18 cellular contexts compared by ENCODE assay signal in the genomic region with DNA sequence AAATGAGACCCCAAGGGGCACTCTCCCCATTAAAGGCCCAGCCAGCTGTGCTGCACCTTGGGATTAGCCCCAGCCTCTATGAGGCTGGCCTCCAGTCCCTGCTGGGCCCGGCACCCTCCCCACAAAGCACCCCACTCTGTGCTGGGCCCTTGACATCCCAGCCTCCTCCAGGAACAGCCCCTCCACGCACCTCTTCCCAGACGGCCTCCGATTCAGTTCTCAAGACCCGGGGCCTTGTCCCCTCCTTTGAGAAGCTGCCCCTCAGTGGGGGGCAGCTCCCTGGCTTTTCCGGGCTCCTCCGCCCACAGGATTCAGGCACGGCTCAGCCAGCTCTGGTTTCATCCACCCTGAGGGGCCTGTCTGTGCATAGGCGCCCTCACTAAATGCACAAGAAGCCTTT.
DNase-seq lines count a peak whose midpoint lies in the region; ATAC-seq, FAIRE-seq and TF ChIP-seq lines count a peak whose summit lies in the region.
"Had no signal": no experiment of that assay in that cellular context is flagged by ENCODE, and none has a peak within 500 bp of the region (broad histone marks: within the 10 kb centered on the region; RNA-seq: fewer than 3 reads in every experiment).

No MANE protein-coding gene starts in this region.

- no peak for TF ChIP-seq RAD21 in HepG2 (CRISPR knock-in tag; IDR thresholded peaks at IDR 0.05)

- no peak overlapping the region for H2BK12ac ChIP-seq in trophoblast cell (ENCODE audit: low read length)

- H3K23ac ChIP-seq in trophoblast cell (ENCODE audit: low read length) = no peak overlapping the region

- no peak overlapping the region for H3K18ac ChIP-seq in trophoblast cell (ENCODE audit: low read length)

- peaks cover 9% of the 10 kb centered on the region for H3K79me1 ChIP-seq in trophoblast cell (ENCODE audit: low read length)

- intact Hi-C loops in HepG2 (cut with micrococcal nuclease; ENCODE audit: unreplicated experiment) = no loop called here

- 95% methylated on average over 7 of the region's 9 CpGs for WGBS in HepG2 (ENCODE audit: low lambda C conversion rate)
- WGBS in trophoblast cell (ENCODE audit: extremely low coverage, insufficient coverage, insufficient read length) = no CpG with 5 or more reads among the region's 9 CpGs

- H3K9me3 ChIP-seq in RWPE2 (ENCODE audit: severe bottlenecking) = no peaks in the 10 kb centered on the region
- H3K9me3 ChIP-seq in HepG2 (ENCODE audit: low read length) = no peaks in the 10 kb centered on the region
- H3K9me3 ChIP-seq in trophoblast cell (ENCODE audit: insufficient read depth, low read depth, low read length) = peaks cover 6% of the 10 kb centered on the region

- peak overlapping the region; percentile 29 for H4K91ac ChIP-seq in trophoblast cell (ENCODE audit: low read depth, low read length)

- no peak overlapping the region for H3K4ac ChIP-seq in trophoblast cell (ENCODE audit: low read depth, low read length)

- no peak overlapping the region for H4K12ac ChIP-seq in trophoblast cell (ENCODE audit: low read depth, low read length)

- H3K4me3 ChIP-seq in H7 (ENCODE audit: insufficient read depth, low read depth, low read length) (no peak overlapping the region), RWPE2 (ENCODE audit: severe bottlenecking) (no peak overlapping the region), HepG2 (replicated peaks in 1 of 3; ENCODE audit: insufficient read depth in 1 of 3, low read depth in 2 of 3, low read length in 3 of 3) (no peak overlapping the region), trophoblast cell (ENCODE audit: low read depth, low read length) (no peak overlapping the region)

- CTCF ChIA-PET in HepG2 (lab: Yijun Ruan, JAX; ENCODE audit: low intra/inter-chr PET ratio, low total read pairs) = no interaction called here

- POLR2A ChIA-PET in HepG2 (lab: Yijun Ruan, JAX) = no interaction called here

- no peak overlapping the region for H2AK5ac ChIP-seq in trophoblast cell (ENCODE audit: low read length)

- no peak for FAIRE-seq in HepG2 (lab: Jason Lieb, UNC)

- no TSS peak for BruUV-seq in HepG2 (replicated peaks; lab: Mats Ljungman, UMichigan)

- H3K36me3 ChIP-seq in H7 (replicated peaks; ENCODE audit: control insufficient read depth, insufficient read depth, low read length) = no peaks in the 10 kb centered on the region
- H3K36me3 ChIP-seq in RWPE2 (ENCODE audit: low read depth) = peaks cover 14% of the 10 kb centered on the region
- H3K36me3 ChIP-seq in HepG2 (replicated peaks in 1 of 2; ENCODE audit: control insufficient read depth in 1 of 2, insufficient read depth in 2 of 2, low read length in 2 of 2) = peaks cover 2 to 4% of the 10 kb centered on the region in 2 experiments; a peak in 2 of 5 replicates
- no peaks in the 10 kb centered on the region for H3K36me3 ChIP-seq in trophoblast cell (ENCODE audit: control insufficient read depth in 1 of 2, insufficient read depth in 2 of 2, low read length in 2 of 2)

- no peak overlapping the region for H3K27ac ChIP-seq in RWPE2 (ENCODE audit: poor library complexity, severe bottlenecking)
- peak overlapping the region; percentile 59 for H3K27ac ChIP-seq in HepG2 (ENCODE audit: extremely low read length, insufficient read depth, low read length)
- no peak overlapping the region for H3K27ac ChIP-seq in trophoblast cell (ENCODE audit: low read depth, low read length)

- no peaks in the 10 kb centered on the region for H4K20me1 ChIP-seq in HepG2 (ENCODE audit: insufficient read depth, low read length)

- TF ChIP-seq EP300 in HepG2 (IDR thresholded peaks at IDR 0.05; ENCODE audit: low read depth in 2 of 2, low read length in 2 of 2) (no peak), HepG2 (CRISPR knock-in tag; IDR thresholded peaks at IDR 0.05; ENCODE audit: borderline replicate concordance) (no peak)

- no peak for TF ChIP-seq CTCF in RWPE2 (IDR thresholded peaks at IDR 0.05; ENCODE audit: poor library complexity, severe bottlenecking)
- TF ChIP-seq CTCF in HepG2 (CRISPR knock-in tag; IDR thresholded peaks at IDR 0.05) = no peak

- H2AFZ ChIP-seq in HepG2 (ENCODE audit: low read length) = no peak overlapping the region
- H2AFZ ChIP-seq in trophoblast cell (ENCODE audit: insufficient read depth, low read length, poor library complexity) = no peak overlapping the region

- TF ChIP-seq POLR2A in HepG2 (IDR thresholded peaks at IDR 0.05; ENCODE audit: insufficient read depth in 1 of 2, low read depth in 2 of 2, low read length in 2 of 2) = no peak

- peak overlapping the region; percentile 16 for H4K8ac ChIP-seq in trophoblast cell (ENCODE audit: low read depth, low read length)

- no peaks in the 10 kb centered on the region for H3K79me2 ChIP-seq in HepG2 (ENCODE audit: insufficient read depth, low read length)
- H3K79me2 ChIP-seq in trophoblast cell (ENCODE audit: control insufficient read depth, insufficient read depth, low read length, poor library complexity) = peaks cover under 1% of the 10 kb centered on the region

- DNase-seq in H7 (peak; percentile 69), RWPE2 (ENCODE audit: low spot score) (peak; percentile 65), HepG2 (ENCODE audit: low spot score) (no peak), trophoblast cell (no peak), NCI-H1092 (lab: John Stamatoyannopoulos, UW) (no peak)
- DNase-seq in activated naive CD4-positive, alpha-beta T cell treated with Interleukin-2 at 50 U/mL for 16 hours = no peak
- DNase-seq: activated CD4-positive, alpha-beta T cell treated with anti-CD3 and anti-CD28 coated beads for 1 hour; activated CD8-positive, alpha-beta memory T cell treated with anti-CD3 and anti-CD28 coated beads for 24 hours; Calu3; HFFc6; NCI-H1048; NCI-H2029 treated with DMSO at 0.1 percent for 48 hours; NCI-H510A; NK-92 treated with Interleukin-12 subunit alpha and Interleukin-12 subunit beta, amount 100 ng/mL, for 24 hours; retina; stimulated activated CD4-positive, alpha-beta T cell treated with anti-CD3 and anti-CD28 coated beads, Interleukin-12 subunit alpha, Interleukin-12 subunit beta, amount 100 ng/mL, for 4 hours had no signal

- H3K4me1 ChIP-seq in RWPE2 (ENCODE audit: insufficient read depth, poor library complexity, severe bottlenecking) (no peaks in the 10 kb centered on the region), HepG2 (ENCODE audit: insufficient read depth, low read length) (peaks cover 62% of the 10 kb centered on the region), trophoblast cell (ENCODE audit: control insufficient read depth in 1 of 2, insufficient read depth in 2 of 2, low read length in 2 of 2) (peaks cover 27 to 40% of the 10 kb centered on the region in 2 experiments)

- no peak overlapping the region for H2BK120ac ChIP-seq in trophoblast cell (ENCODE audit: insufficient read depth, low read length, poor library complexity)

- H3K9ac ChIP-seq in HepG2 (ENCODE audit: insufficient read depth, low read depth, low read length) (no peak overlapping the region), trophoblast cell (ENCODE audit: low read length) (no peak overlapping the region)

- in situ Hi-C loops in HepG2 (cut with HindIII; ENCODE audit: extremely low pct_ligation_motif_present, low pct_unique_long_range_greater_than_20kb) = no loop called here

- H3K27me3 ChIP-seq in H7 (ENCODE audit: control insufficient read depth, insufficient read depth, low read length) = no peaks in the 10 kb centered on the region
- no peaks in the 10 kb centered on the region for H3K27me3 ChIP-seq in RWPE2 (ENCODE audit: insufficient read depth, poor library complexity, severe bottlenecking)
- H3K27me3 ChIP-seq in HepG2 (ENCODE audit: control insufficient read depth in 1 of 2, insufficient read depth in 2 of 2, low read length in 2 of 2) = no peaks in the 10 kb centered on the region
- no peaks in the 10 kb centered on the region for H3K27me3 ChIP-seq in trophoblast cell (ENCODE audit: insufficient read depth, low read length)

- ATAC-seq in RWPE2 (ENCODE audit: low read depth) (no peak), HepG2 (no peak), GM21786 (IDR thresholded peaks at IDR 0.05; ENCODE audit: unreplicated experiment) (no peak), HG03571 (IDR thresholded peaks at IDR 0.05; ENCODE audit: unreplicated experiment) (no peak)

- no peak overlapping the region for H2BK5ac ChIP-seq in trophoblast cell (ENCODE audit: low read depth, low read length, poor library complexity)

- H3K4me2 ChIP-seq in HepG2 (ENCODE audit: low read depth, low read length) = no peak overlapping the region; the same call in 1 of the 2 replicates
- H3K4me2 ChIP-seq in trophoblast cell (ENCODE audit: low read length) = no peak overlapping the region

- no peak overlapping the region for H3K14ac ChIP-seq in trophoblast cell (ENCODE audit: low read length)

TF ChIP-seq in HepG2, 621 proteins besides CTCF, POLR2A, EP300 and RAD21 (continues in another document):
- TF ChIP-seq DNMT3B (CRISPR knock-in tag; conservative IDR thresholded peaks at IDR 0.05) = no peak
- TF ChIP-seq ZNF543 (CRISPR knock-in tag; IDR thresholded peaks at IDR 0.05) = no peak
- no peak for TF ChIP-seq DMTF1 (CRISPR knock-in tag; IDR thresholded peaks at IDR 0.05)

Comparison
In these comparisons a context has a peak if more than half of its experiments do, and no peak if none do; other contexts are left out.
1. DNase-seq: peak in H7 (single experiment) and RWPE2 (single experiment); none in HepG2 (single experiment), trophoblast cell (0 of 2), activated naive CD4-positive, alpha-beta T cell treated with Interleukin-2 at 50 U/mL for 16 hours (single experiment) and NCI-H1092 (single experiment).